ENCODE assay signal across 22 cellular contexts in the genomic region with DNA sequence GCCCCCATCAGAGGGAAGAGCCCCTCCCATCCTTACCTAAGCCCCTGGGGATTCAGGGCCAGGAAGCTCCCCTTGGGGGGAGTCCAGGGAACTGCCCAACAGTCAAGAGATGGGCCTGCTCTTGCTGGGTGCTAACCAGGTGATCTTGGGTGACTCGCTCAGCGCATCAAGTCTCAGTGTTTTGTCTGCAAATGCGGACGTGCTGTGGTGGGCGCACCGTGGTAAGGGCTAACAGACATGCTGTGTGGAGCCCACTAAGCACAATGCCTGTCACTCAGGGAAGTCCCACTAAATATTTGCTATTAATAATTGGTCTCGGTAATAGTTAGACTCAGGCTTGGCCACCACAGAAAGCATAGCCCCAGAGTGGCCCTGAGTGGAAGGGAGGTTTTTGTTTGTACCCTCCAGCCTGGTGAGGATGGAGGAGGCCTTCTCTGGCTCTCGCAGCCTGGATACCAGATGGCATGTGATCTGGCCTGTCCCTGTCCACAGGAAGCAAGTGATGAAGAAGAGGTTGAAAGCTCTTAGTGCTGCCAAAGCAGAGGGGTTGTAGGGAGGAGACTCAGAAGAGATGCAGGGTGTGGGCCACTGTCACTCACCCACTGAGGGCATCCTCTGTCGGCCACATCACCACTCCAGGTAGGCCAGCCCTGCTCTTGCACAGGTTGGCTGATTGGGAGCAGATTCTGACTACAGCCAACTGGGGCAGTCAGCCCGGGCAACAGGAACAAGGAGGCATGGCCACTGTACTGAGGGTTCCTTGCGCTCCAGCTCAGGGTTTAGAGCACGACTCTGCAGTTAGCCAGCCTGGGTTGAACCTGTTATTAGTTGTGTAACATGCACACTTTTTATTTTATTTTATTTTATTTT.
"Had no signal": no experiment of that assay in that cellular context is flagged by ENCODE, and none has a peak within 500 bp of the region (broad histone marks: within the 10 kb centered on the region; RNA-seq: fewer than 3 reads in every experiment).

No MANE protein-coding gene starts in this region.

- DNase-seq: activated CD4-positive, alpha-beta T cell treated with anti-CD3 and anti-CD28 coated beads, Interleukin-2, amount 10 ng/mL, durations not matched to agents 24 days and 14 days; activated CD4-positive, alpha-beta T cell treated with anti-CD3 and anti-CD28 coated beads, Interleukin-2, amount 50 U/mL, for 48 hours; activated CD8-positive, alpha-beta T cell treated with anti-CD3 and anti-CD28 coated beads, Interleukin-2, amount 10 ng/mL, durations not matched to agents 7 days and 5 days; activated gamma-delta T cell; activated naive CD4-positive, alpha-beta T cell treated with Interleukin-2 at 50 U/mL for 16 hours; activated naive CD8-positive, alpha-beta T cell treated with anti-CD3 and anti-CD28 coated beads, Interleukin-2, amount 10 ng/mL, durations not matched to agents 7 days and 5 days; activated T-cell treated with anti-CD3 and anti-CD28 coated beads, Interleukin-2, amount 50 U/mL, for 24 hours; amygdala; MM.1S; MV-4-11; NCI-H1092; NCI-H1436 treated with DMSO at 0.1 percent for 48 hours; NCI-H1694 treated with DMSO at 0.1 percent for 48 hours; NCI-H2029; NCI-H345; NCI-H524 treated with DMSO at 0.1 percent for 48 hours; SHP77; SJCRH30 had no signal

- FAIRE-seq: TTC549 had no signal

- H3K36me3 ChIP-seq: ascending aorta, SJCRH30 had no signal

- H3K4me3 ChIP-seq: ascending aorta, SJCRH30, SK-N-MC had no signal

- H3K9me3 ChIP-seq: ascending aorta, SJCRH30 had no signal

- H3K27ac ChIP-seq: ascending aorta, SJCRH30, SK-N-MC had no signal

- ATAC-seq: activated CD8-positive, alpha-beta T cell treated with anti-CD3 and anti-CD28 coated beads, Interleukin-2, amount 10 ng/mL, durations not matched to agents 7 days and 5 days; Panc1 had no signal

- H3K27me3 ChIP-seq: ascending aorta, SJCRH30 had no signal
